14 cellular contexts compared by ENCODE assay signal in genomic region chr10:24451325-24451820, GRCh38.
DNase-seq lines count a peak whose midpoint lies in the region; ATAC-seq and TF ChIP-seq lines count a peak whose summit lies in the region.
"Had no signal": no experiment of that assay in that cellular context is flagged by ENCODE, and none has a peak within 500 bp of the region (broad histone marks: within the 10 kb centered on the region; RNA-seq: fewer than 3 reads in every experiment).

No MANE protein-coding gene starts in this region.

- intact Hi-C loops in natural killer cell (cut with micrococcal nuclease): no loop called here

- CTCF ChIA-PET in HEK293T (lab: Yijun Ruan, JAX): no interaction called here

- H3K4me1 Mint-ChIP-seq in natural killer cell treated with Interleukin-12 subunit alpha and Interleukin-12 subunit beta and Interleukin-15 and Interleukin-18, amount 100 ng/mL, for 72 hours (ENCODE audit: low read depth in 2 of 2): no peaks in the 10 kb centered on the region
- no peaks in the 10 kb centered on the region for H3K4me1 Mint-ChIP-seq in natural killer cell
- H3K4me1 Mint-ChIP-seq in stimulated activated naive B cell treated with anti-CD40 and anti-IgM and Interleukin-4, amounts not matched to agents 10 μg/mL and 1 μg/mL and 100 μg/mL, for 72 hours: no peaks in the 10 kb centered on the region

- H3K27me3 Mint-ChIP-seq in natural killer cell treated with Interleukin-12 subunit alpha and Interleukin-12 subunit beta and Interleukin-15 and Interleukin-18, amount 100 ng/mL, for 72 hours: peaks cover 5 to 12% of the 10 kb centered on the region in 2 donors
- H3K27me3 Mint-ChIP-seq in natural killer cell (ENCODE audit: low read depth in 2 of 2): peaks cover 5 to 13% of the 10 kb centered on the region in 2 donors
- H3K27me3 Mint-ChIP-seq in stimulated activated naive B cell treated with anti-CD40 and anti-IgM and Interleukin-4, amounts not matched to agents 10 μg/mL and 1 μg/mL and 100 μg/mL, for 72 hours: peaks cover 0 to 3% of the 10 kb centered on the region in 2 donors

- no peak for DNase-seq in natural killer cell treated with Interleukin-12 subunit alpha and Interleukin-12 subunit beta and Interleukin-15 and Interleukin-18, amount 100 ng/mL, for 72 hours (ENCODE audit: low spot score)
- DNase-seq in natural killer cell (no peak), amniotic epithelial cell (ENCODE audit: low read depth) (peak; percentile 32), DMS153 treated with DMSO at 0.1 percent for 48 hours (lab: John Stamatoyannopoulos, UW; ENCODE audit: unreplicated experiment) (no peak), HEK293T (ENCODE audit: extremely low spot score) (no peak)
- no peak for DNase-seq in stimulated activated naive B cell treated with anti-CD40 and anti-IgM and Interleukin-4, amounts not matched to agents 10 μg/mL and 1 μg/mL and 100 μg/mL, for 72 hours
- DNase-seq: activated CD8-positive, alpha-beta T cell treated with anti-CD3 and anti-CD28 coated beads, Interleukin-2, amount 10 ng/mL, durations not matched to agents 7 days and 5 days; effector memory CD4-positive, alpha-beta T cell; KG1; NCI-H2029 treated with DMSO at 0.1 percent for 48 hours; uterus had no signal

- ATAC-seq in natural killer cell treated with Interleukin-12 subunit alpha and Interleukin-12 subunit beta and Interleukin-15 and Interleukin-18, amount 100 ng/mL, for 72 hours: peak; percentile 6 to 32
- ATAC-seq in natural killer cell (no peak), GM21529 (IDR thresholded peaks at IDR 0.05; ENCODE audit: unreplicated experiment) (no peak)
- no peak for ATAC-seq in stimulated activated naive B cell treated with anti-CD40 and anti-IgM and Interleukin-4, amounts not matched to agents 10 μg/mL and 1 μg/mL and 100 μg/mL, for 72 hours (replicated peaks)
- ATAC-seq: activated CD8-positive, alpha-beta T cell treated with anti-CD3 and anti-CD28 coated beads, Interleukin-2, amount 10 ng/mL, durations not matched to agents 7 days and 5 days had no signal

- TF ChIP-seq CTCF in natural killer cell (IDR thresholded peaks at IDR 0.05): no peak

- POLR2A ChIA-PET in HEK293T (lab: Yijun Ruan, JAX): no interaction called here

- no peak overlapping the region for H3K4me3 Mint-ChIP-seq in natural killer cell treated with Interleukin-12 subunit alpha and Interleukin-12 subunit beta and Interleukin-15 and Interleukin-18, amount 100 ng/mL, for 72 hours
- H3K4me3 Mint-ChIP-seq in natural killer cell: no peak overlapping the region
- no peak overlapping the region for H3K4me3 Mint-ChIP-seq in stimulated activated naive B cell treated with anti-CD40 and anti-IgM and Interleukin-4, amounts not matched to agents 10 μg/mL and 1 μg/mL and 100 μg/mL, for 72 hours
- H3K4me3 Mint-ChIP-seq: activated CD8-positive, alpha-beta T cell treated with anti-CD3 and anti-CD28 coated beads, Interleukin-2, amount 10 ng/mL, durations not matched to agents 7 days and 5 days; activated naive CD8-positive, alpha-beta T cell had no signal

- WGBS in mesodermal cell (ENCODE audit: insufficient coverage in 2 of 2), 2 experiments: 100% methylated on average over 1 of the region's 4 CpGs; no CpG with 5 or more reads in 1 of the 2 experiments

- no peaks in the 10 kb centered on the region for H3K9me3 Mint-ChIP-seq in natural killer cell treated with Interleukin-12 subunit alpha and Interleukin-12 subunit beta and Interleukin-15 and Interleukin-18, amount 100 ng/mL, for 72 hours
- peaks cover 1 to 2% of the 10 kb centered on the region in 2 donors for H3K9me3 Mint-ChIP-seq in natural killer cell
- peaks cover 0 to 3% of the 10 kb centered on the region in 2 donors for H3K9me3 Mint-ChIP-seq in stimulated activated naive B cell treated with anti-CD40 and anti-IgM and Interleukin-4, amounts not matched to agents 10 μg/mL and 1 μg/mL and 100 μg/mL, for 72 hours

- peaks cover 5% of the 10 kb centered on the region for H3K4me1 ChIP-seq in mesodermal cell (ENCODE audit: control insufficient read depth, insufficient read depth, low read length, poor library complexity, severe bottlenecking)
- H3K4me1 ChIP-seq: uterus had no signal

- H3K36me3 ChIP-seq in mesodermal cell (ENCODE audit: control insufficient read depth, insufficient read depth, low read length): no peaks in the 10 kb centered on the region
- H3K36me3 ChIP-seq: uterus had no signal

- H3K27ac Mint-ChIP-seq in natural killer cell treated with Interleukin-12 subunit alpha and Interleukin-12 subunit beta and Interleukin-15 and Interleukin-18, amount 100 ng/mL, for 72 hours: no peak overlapping the region
- no peak overlapping the region for H3K27ac Mint-ChIP-seq in natural killer cell
- no peak overlapping the region for H3K27ac Mint-ChIP-seq in stimulated activated naive B cell treated with anti-CD40 and anti-IgM and Interleukin-4, amounts not matched to agents 10 μg/mL and 1 μg/mL and 100 μg/mL, for 72 hours
- H3K27ac Mint-ChIP-seq: activated CD8-positive, alpha-beta T cell treated with anti-CD3 and anti-CD28 coated beads, Interleukin-2, amount 10 ng/mL, durations not matched to agents 7 days and 5 days; activated naive CD8-positive, alpha-beta T cell had no signal

- H3K27ac ChIP-seq in mesodermal cell (ENCODE audit: low read depth, low read length, severe bottlenecking): peak overlapping the region; percentile 13

- H3K9me3 ChIP-seq in mesodermal cell (ENCODE audit: control insufficient read depth, low read length): no peaks in the 10 kb centered on the region
- H3K9me3 ChIP-seq: uterus had no signal

- H3K4me3 ChIP-seq in mesodermal cell (ENCODE audit: extremely low read depth, insufficient read depth, low read length, poor library complexity, severe bottlenecking): no peak overlapping the region
- H3K4me3 ChIP-seq: uterus had no signal

- H3K36me3 Mint-ChIP-seq in natural killer cell treated with Interleukin-12 subunit alpha and Interleukin-12 subunit beta and Interleukin-15 and Interleukin-18, amount 100 ng/mL, for 72 hours: no peaks in the 10 kb centered on the region
- no peaks in the 10 kb centered on the region for H3K36me3 Mint-ChIP-seq in natural killer cell
- no peaks in the 10 kb centered on the region for H3K36me3 Mint-ChIP-seq in stimulated activated naive B cell treated with anti-CD40 and anti-IgM and Interleukin-4, amounts not matched to agents 10 μg/mL and 1 μg/mL and 100 μg/mL, for 72 hours
- H3K36me3 Mint-ChIP-seq: activated naive CD8-positive, alpha-beta T cell had no signal

TF ChIP-seq in HEK293T, 16 proteins besides CTCF, POLR2A, EP300 and RAD21:
- no peak for TF ChIP-seq TARDBP (IDR thresholded peaks at IDR 0.05)
- TF ChIP-seq SP1 (IDR thresholded peaks at IDR 0.05): no peak
- no peak for TF ChIP-seq LEF1 (IDR thresholded peaks at IDR 0.05; ENCODE audit: borderline replicate concordance)
- TF ChIP-seq HDGF (IDR thresholded peaks at IDR 0.05; ENCODE audit: borderline replicate concordance): no peak
- no peak for TF ChIP-seq PKNOX1 (IDR thresholded peaks at IDR 0.05)
- TF ChIP-seq FOXM1 (IDR thresholded peaks at IDR 0.05; ENCODE audit: borderline replicate concordance): no peak
- no peak for TF ChIP-seq FOXA1 (IDR thresholded peaks at IDR 0.05)
- no peak for TF ChIP-seq ZNF384 (IDR thresholded peaks at IDR 0.05)
- TF ChIP-seq CTBP1 (IDR thresholded peaks at IDR 0.05; ENCODE audit: borderline replicate concordance): no peak
- no peak for TF ChIP-seq ELF4 (IDR thresholded peaks at IDR 0.05)
- no peak for TF ChIP-seq FOXK2 (IDR thresholded peaks at IDR 0.05)
- TF ChIP-seq BHLHE40 (IDR thresholded peaks at IDR 0.05; ENCODE audit: borderline replicate concordance): no peak
- no peak for TF ChIP-seq L3MBTL2 (conservative IDR thresholded peaks at IDR 0.05)
- TF ChIP-seq SUZ12 (IDR thresholded peaks at IDR 0.05): no peak
- TF ChIP-seq NFRKB (IDR thresholded peaks at IDR 0.05): no peak
- no peak for TF ChIP-seq ARNT (IDR thresholded peaks at IDR 0.05)
TF ChIP-seq in HEK293T: peak in this region for 0.

Comparison
In these comparisons a context has a peak if more than half of its experiments do, and no peak if none do; other contexts are left out.
1. ATAC-seq: peak in natural killer cell treated with Interleukin-12 subunit alpha and Interleukin-12 subunit beta and Interleukin-15 and Interleukin-18, amount 100 ng/mL, for 72 hours (2 of 2); none in natural killer cell (0 of 3), stimulated activated naive B cell treated with anti-CD40 and anti-IgM and Interleukin-4, amounts not matched to agents 10 μg/mL and 1 μg/mL and 100 μg/mL, for 72 hours (0 of 2) and GM21529 (single experiment).